In genomic region chr1:58545591-58546519, GRCh38 we compare ENCODE assay signal across 8 cellular contexts. TPM values are rescaled to one million over a fixed set of nuclear protein-coding genes. Genes with fewer than 3 reads are reported as not detected.
DNase-seq lines count a peak whose midpoint lies in the region; ATAC-seq and TF ChIP-seq lines count a peak whose summit lies in the region.

No MANE protein-coding gene starts in this region.

- peak; percentile 27 for DNase-seq in AG09319 (ENCODE audit: extremely low read depth, low read depth)
- peak; percentile 44 for DNase-seq in NCI-H510A treated with DMSO at 0.1 percent for 48 hours (lab: John Stamatoyannopoulos, UW)
- DNase-seq in activated CD4-positive, alpha-beta memory T cell treated with anti-CD3 and anti-CD28 coated beads for 36 hours: peak; percentile 86
- DNase-seq in dermis blood vessel endothelial cell: peak; percentile 85
- peak; percentile 87 to 91 (median 87) for DNase-seq in right lobe of liver
- peak; percentile 57 for DNase-seq in stimulated activated CD4-positive, alpha-beta T cell treated with anti-CD3 and anti-CD28 coated beads, Interleukin-2, amount 100 ng/mL, for 48 hours

- ATAC-seq in GM19023 (IDR thresholded peaks at IDR 0.05; ENCODE audit: unreplicated experiment): peak; percentile 70
- ATAC-seq in HG03280 (IDR thresholded peaks at IDR 0.05; ENCODE audit: unreplicated experiment): peak; percentile 53
- peak; percentile 83 to 90 (median 88) for ATAC-seq in right lobe of liver

- H3K4me3 ChIP-seq in right lobe of liver: peak overlapping the region; percentile 54 to 70 (median 61)

- intact Hi-C loops in activated CD4-positive, alpha-beta memory T cell treated with anti-CD3 and anti-CD28 coated beads for 36 hours (cut with micrococcal nuclease): loop anchor here (1.0 to 10.0 kb wide), 8 partner anchors 22 to 1713 kb away; partner anchors contain the start of genes HOOK1, JUN and MYSM1
- intact Hi-C loops in right lobe of liver (cut with DNase I): no loop called here

- H3K9me3 Mint-ChIP-seq in activated CD4-positive, alpha-beta memory T cell treated with anti-CD3 and anti-CD28 coated beads for 36 hours: no peaks in the 10 kb centered on the region

- H3K27ac ChIP-seq in right lobe of liver: peak overlapping the region; percentile 94 to 99 (median 98)

- peak overlapping the region; percentile 90 for H3K4me3 Mint-ChIP-seq in activated CD4-positive, alpha-beta memory T cell treated with anti-CD3 and anti-CD28 coated beads for 36 hours

- under 1% methylated on average over 19 of the region's 43 CpGs for WGBS in right lobe of liver (ENCODE audit: insufficient coverage, low coverage, low lambda C conversion rate, missing lambda C conversion rate)

- H3K4me1 ChIP-seq in right lobe of liver: peaks cover 0 to 11% (median 0%) of the 10 kb centered on the region in 4 donors

- H3K27me3 Mint-ChIP-seq in activated CD4-positive, alpha-beta memory T cell treated with anti-CD3 and anti-CD28 coated beads for 36 hours: no peaks in the 10 kb centered on the region

- no peaks in the 10 kb centered on the region for H3K36me3 ChIP-seq in right lobe of liver

- no peaks in the 10 kb centered on the region for H3K9me3 ChIP-seq in right lobe of liver

- H3K27ac Mint-ChIP-seq in activated CD4-positive, alpha-beta memory T cell treated with anti-CD3 and anti-CD28 coated beads for 36 hours: peak overlapping the region; percentile 95

- CTCF ChIA-PET in activated CD4-positive, alpha-beta memory T cell treated with anti-CD3 and anti-CD28 coated beads for 36 hours (lab: Charles Lee): interaction anchor here (0.6 to 5.8 kb wide), 15 partner anchors 8 to 107 kb away, joined by 3 to 95 read pairs (median 5); no protein-coding TSS in a partner anchor

- TF ChIP-seq POLR2A in right lobe of liver (IDR thresholded peaks at IDR 0.05): no peak

- H3K36me3 Mint-ChIP-seq in activated CD4-positive, alpha-beta memory T cell treated with anti-CD3 and anti-CD28 coated beads for 36 hours: no peaks in the 10 kb centered on the region

- no peaks in the 10 kb centered on the region for H3K27me3 ChIP-seq in right lobe of liver

- TF ChIP-seq CTCF in AG09319 (IDR thresholded peaks at IDR 0.05; ENCODE audit: low read depth, low read length) (no peak), right lobe of liver (IDR thresholded peaks at IDR 0.05) (no peak)

- H3K4me1 Mint-ChIP-seq in activated CD4-positive, alpha-beta memory T cell treated with anti-CD3 and anti-CD28 coated beads for 36 hours (ENCODE audit: low read depth): peaks cover 18% of the 10 kb centered on the region

- POLR2A ChIA-PET in activated CD4-positive, alpha-beta memory T cell treated with anti-CD3 and anti-CD28 coated beads for 36 hours (lab: Charles Lee): interaction anchor here (0.7 to 1.7 kb wide), 2 partner anchors 31 to 238 kb away, joined by 3 to 4 read pairs; partner anchors contain the start of gene JUN

RNA-seq across cellular contexts. Expression of gene OMA1, which starts 0.7 kb away (rescaled TPM):
- 10 to 100 TPM; 12.0 to 13.0 TPM for total RNA-seq in activated CD4-positive, alpha-beta memory T cell treated with anti-CD3 and anti-CD28 coated beads for 36 hours
- total RNA-seq in dermis blood vessel endothelial cell (16.7 and 21.3 TPM in 2 replicates), right lobe of liver (10 to 100 TPM; 16.1 to 29.0 (median 18.9) TPM)

RNA-seq across cellular contexts. Expression of gene TACSTD2, which starts 31.2 kb away (rescaled TPM):
- total RNA-seq in activated CD4-positive, alpha-beta memory T cell treated with anti-CD3 and anti-CD28 coated beads for 36 hours: not detected
- total RNA-seq in dermis blood vessel endothelial cell (43.9 and 48.0 TPM in 2 replicates), right lobe of liver (1 to 10 TPM; 1.0 to 4.7 (median 1.3) TPM)

Comparison
In these comparisons a context has a peak if more than half of its experiments do, and no peak if none do; other contexts are left out.
1. Peak in every context shown above with its lines: DNase-seq, ATAC-seq, H3K4me3 ChIP-seq and H3K27ac ChIP-seq.
2. DNase-seq: peak in every context shown above with its lines; median percentile 87 in right lobe of liver; 86 in activated CD4-positive, alpha-beta memory T cell treated with anti-CD3 and anti-CD28 coated beads for 36 hours; 85 in dermis blood vessel endothelial cell; 57 in stimulated activated CD4-positive, alpha-beta T cell treated with anti-CD3 and anti-CD28 coated beads, Interleukin-2, amount 100 ng/mL, for 48 hours; 44 in NCI-H510A treated with DMSO at 0.1 percent for 48 hours; 27 in AG09319.